In genomic region chr6:107458687-107459282, GRCh38 we compare ENCODE assay signal across 8 cellular contexts. TPM values are rescaled to one million over a fixed set of nuclear protein-coding genes. Genes with fewer than 3 reads are reported as not detected.
DNase-seq lines count a peak whose midpoint lies in the region; ATAC-seq, FAIRE-seq and TF ChIP-seq lines count a peak whose summit lies in the region.

No MANE protein-coding gene starts in this region.

- peak overlapping the region; percentile 95 for H3K27ac Mint-ChIP-seq in activated CD8-positive, alpha-beta T cell treated with anti-CD3 and anti-CD28 coated beads, Interleukin-2, amount 10 ng/mL, durations not matched to agents 7 days and 5 days

- no peaks in the 10 kb centered on the region for H3K27me3 ChIP-seq in neuron (ENCODE audit: insufficient read depth, low read length)

- no peak for TF ChIP-seq POLR2A in A549 (IDR thresholded peaks at IDR 0.05; ENCODE audit: low read length)

- 5% methylated on average over 10 of the region's 29 CpGs for WGBS in A549 (ENCODE audit: missing lambda C conversion rate)

- H3K27me3 Mint-ChIP-seq in activated CD8-positive, alpha-beta T cell treated with anti-CD3 and anti-CD28 coated beads, Interleukin-2, amount 10 ng/mL, durations not matched to agents 7 days and 5 days (ENCODE audit: low read depth): peaks cover 2% of the 10 kb centered on the region

- H3K9me3 Mint-ChIP-seq in activated CD8-positive, alpha-beta T cell treated with anti-CD3 and anti-CD28 coated beads, Interleukin-2, amount 10 ng/mL, durations not matched to agents 7 days and 5 days (ENCODE audit: insufficient read depth): no peaks in the 10 kb centered on the region

- in situ Hi-C loops in GM13976 (cut with MboI; ENCODE audit: low sequenced_read_pairs, unreplicated experiment): no loop called here

- peak overlapping the region; percentile 88 to 93 for H3K27ac ChIP-seq in A549

- FAIRE-seq in A549 (lab: Jason Lieb, UNC): no peak

- TF ChIP-seq RAD21 in A549 (conservative IDR thresholded peaks at IDR 0.05 in 1 of 2, IDR thresholded peaks at IDR 0.05 in 1 of 2): no peak

- TF ChIP-seq EP300 in A549 (IDR thresholded peaks at IDR 0.05): no peak

- peaks cover 22% of the 10 kb centered on the region for H3K4me1 Mint-ChIP-seq in activated CD8-positive, alpha-beta T cell treated with anti-CD3 and anti-CD28 coated beads, Interleukin-2, amount 10 ng/mL, durations not matched to agents 7 days and 5 days (ENCODE audit: low read depth)

- H3K9me3 ChIP-seq in A549 (no peaks in the 10 kb centered on the region), neuron (ENCODE audit: low read length) (no peaks in the 10 kb centered on the region)

- TF ChIP-seq CTCF in A549 (IDR thresholded peaks at IDR 0.05): no peak
- no peak for TF ChIP-seq CTCF in GM13976 (IDR thresholded peaks at IDR 0.05; ENCODE audit: borderline replicate concordance, control extremely low read depth, extremely low read depth, insufficient read depth, missing control alignments)
- TF ChIP-seq CTCF in fibroblast of villous mesenchyme (IDR thresholded peaks at IDR 0.05; ENCODE audit: insufficient read depth, low read depth, low read length): no peak

- POLR2A ChIA-PET in A549 (lab: Yijun Ruan, JAX): interaction anchor here (0.5 to 1.4 kb wide), 7 partner anchors 10 to 343 kb away, joined by 3 to 10 read pairs (median 4); partner anchors contain the start of gene BEND3
- POLR2A ChIA-PET in activated CD8-positive, alpha-beta T cell treated with anti-CD3 and anti-CD28 coated beads, Interleukin-2, amount 10 ng/mL, durations not matched to agents 7 days and 5 days (lab: Charles Lee): interaction anchor here (0.6 to 1.8 kb wide), 21 partner anchors 10 to 266 kb away, joined by 3 to 26 read pairs (median 4); partner anchors contain the start of gene SOBP

- no peaks in the 10 kb centered on the region for H3K36me3 ChIP-seq in neuron (ENCODE audit: insufficient read depth, low read length)

- peaks cover 6% of the 10 kb centered on the region; the same call in 1 of the 3 replicates for H3K4me1 ChIP-seq in A549
- H3K4me1 ChIP-seq in neuron (ENCODE audit: insufficient read depth, low read length): no peaks in the 10 kb centered on the region

- peak overlapping the region; percentile 94 for H3K4me2 ChIP-seq in A549

- H3K4me3 Mint-ChIP-seq in activated CD8-positive, alpha-beta T cell treated with anti-CD3 and anti-CD28 coated beads, Interleukin-2, amount 10 ng/mL, durations not matched to agents 7 days and 5 days: peak overlapping the region; percentile 95

- CTCF ChIA-PET in A549 (lab: Yijun Ruan, JAX): interaction anchor here (0.8 to 1.6 kb wide), 9 partner anchors 11 to 343 kb away, joined by 3 to 5 read pairs (median 3); no protein-coding TSS in a partner anchor
- CTCF ChIA-PET in activated CD8-positive, alpha-beta T cell treated with anti-CD3 and anti-CD28 coated beads, Interleukin-2, amount 10 ng/mL, durations not matched to agents 7 days and 5 days (lab: Charles Lee): interaction anchor here (0.6 to 3.4 kb wide), 16 partner anchors 13 to 796 kb away, joined by 3 to 30 read pairs (median 4); no protein-coding TSS in a partner anchor

- H3K4me3 ChIP-seq in A549 (peak overlapping the region; percentile 85), fibroblast of villous mesenchyme (ENCODE audit: low read depth, low read length) (peak overlapping the region; percentile 95), neuron (ENCODE audit: low read length) (peak overlapping the region; percentile 71)

- peak in 1 of 2 experiments; percentile 29 for DNase-seq in A549 (ENCODE audit: low read depth in 1 of 2, low spot score in 1 of 2)
- DNase-seq in GM13976 (ENCODE audit: low spot score): peak; percentile 50
- peak; percentile 48 for DNase-seq in NCI-H2171 (lab: John Stamatoyannopoulos, UW)
- peak; percentile 46 for DNase-seq in activated CD8-positive, alpha-beta T cell treated with anti-CD3 and anti-CD28 coated beads, Interleukin-2, amount 10 ng/mL, durations not matched to agents 7 days and 5 days
- peak; percentile 16 for DNase-seq in fibroblast of villous mesenchyme (ENCODE audit: low read depth)
- no peak for DNase-seq in NCI-H128 (lab: John Stamatoyannopoulos, UW; ENCODE audit: unreplicated experiment)

- ATAC-seq in A549 (peak; percentile 36 to 62), HG02852 (IDR thresholded peaks at IDR 0.05; ENCODE audit: unreplicated experiment) (peak; percentile 21)
- ATAC-seq in activated CD8-positive, alpha-beta T cell treated with anti-CD3 and anti-CD28 coated beads, Interleukin-2, amount 10 ng/mL, durations not matched to agents 7 days and 5 days: peak; percentile 39

- peak overlapping the region; percentile 84 for H2AFZ ChIP-seq in neuron (ENCODE audit: low read depth, low read length)

- H3K36me3 Mint-ChIP-seq in activated CD8-positive, alpha-beta T cell treated with anti-CD3 and anti-CD28 coated beads, Interleukin-2, amount 10 ng/mL, durations not matched to agents 7 days and 5 days (ENCODE audit: low read depth): peaks cover 8% of the 10 kb centered on the region

TF ChIP-seq in A549, 52 proteins besides CTCF, POLR2A, EP300 and RAD21 (continues in another document):
- TF ChIP-seq E2F6 (IDR thresholded peaks at IDR 0.05; ENCODE audit: borderline replicate concordance, low read depth) (no peak), TFCP2L1 (CRISPR knock-in tag; IDR thresholded peaks at IDR 0.05) (no peak), REST (IDR thresholded peaks at IDR 0.05) (no peak), CBX8 (IDR thresholded peaks at IDR 0.05) (no peak), CHD2 (IDR thresholded peaks at IDR 0.05; ENCODE audit: low read length, partially characterized antibody) (no peak), PBX3 (IDR thresholded peaks at IDR 0.05) (no peak), POLR2AphosphoS2 (conservative IDR thresholded peaks at IDR 0.05; ENCODE audit: low read length) (no peak), HEYL (CRISPR knock-in tag; IDR thresholded peaks at IDR 0.05) (no peak), HES2 (IDR thresholded peaks at IDR 0.05) (no peak)

RNA-seq across cellular contexts. Expression of gene PDSS2, which starts 0.6 kb away (rescaled TPM):
- polyA plus RNA-seq in A549 (2011; rRNA removed) (17.2 and 17.3 TPM in 2 replicates), A549 (2017; fragmentation: RNase III; extraction: RNeasy Plus Mini Kit Qiagen cat#74134 plus additional on column Dnase treatment) (7.2 to 7.9 TPM (median 7.6 TPM) in 3 replicates)
- 5.4 and 7.6 TPM in 2 replicates for polyA plus RNA-seq in A549 (2012; cell fraction: cytosol; rRNA removed)
- polyA plus RNA-seq in A549 (2012; cell fraction: nucleus; rRNA removed): 4.9 and 5.1 TPM in 2 replicates
- 21.7 and 24.9 TPM in 2 replicates for polyA minus RNA-seq in A549 (2011; rRNA and poly(A)+ RNA removed)
- 10 to 100 TPM; 14.2 to 14.6 TPM for total RNA-seq in activated CD8-positive, alpha-beta T cell treated with anti-CD3 and anti-CD28 coated beads, Interleukin-2, amount 10 ng/mL, durations not matched to agents 7 days and 5 days
- 8.4 and 12.5 TPM in 2 replicates for total RNA-seq in fibroblast of villous mesenchyme

RNA-seq across cellular contexts. Expression of gene SOBP, which starts 31.1 kb away (rescaled TPM):
- 0.18 and 0.33 TPM in 2 replicates for polyA plus RNA-seq in A549 (2011; rRNA removed)
- polyA plus RNA-seq in A549 (2012; cell fraction: cytosol; rRNA removed): 0.30 and 0.34 TPM in 2 replicates
- 0.54 and 0.86 TPM in 2 replicates for polyA plus RNA-seq in A549 (2012; cell fraction: nucleus; rRNA removed)
- 0.51 to 0.54 TPM (median 0.53 TPM) in 3 replicates for polyA plus RNA-seq in A549 (2017; fragmentation: RNase III; extraction: RNeasy Plus Mini Kit Qiagen cat#74134 plus additional on column Dnase treatment)
- 0.29 and 0.58 TPM in 2 replicates for polyA minus RNA-seq in A549 (2011; rRNA and poly(A)+ RNA removed)
- total RNA-seq in activated CD8-positive, alpha-beta T cell treated with anti-CD3 and anti-CD28 coated beads, Interleukin-2, amount 10 ng/mL, durations not matched to agents 7 days and 5 days: 1 to 10 TPM; 1.0 to 1.2 TPM
- total RNA-seq in fibroblast of villous mesenchyme: 1.3 and 1.9 TPM in 2 replicates
